26 cellular contexts compared by ENCODE assay signal in genomic region chr5:86999951-87000350, GRCh38.
"Had no signal": no experiment of that assay in that cellular context is flagged by ENCODE, and none has a peak within 500 bp of the region (broad histone marks: within the 10 kb centered on the region; RNA-seq: fewer than 3 reads in every experiment).

No MANE protein-coding gene starts in this region.

- H3K27ac ChIP-seq: gastroesophageal sphincter, left ventricle myocardium inferior, right lobe of liver, testis, transverse colon, WERI-Rb-1 had no signal

- H3K4me3 Mint-ChIP-seq: activated CD4-positive, alpha-beta memory T cell treated with anti-CD3 and anti-CD28 coated beads for 36 hours; activated T-cell treated with anti-CD3 and anti-CD28 coated beads, Interleukin-2, amount 50 U/mL, for 24 hours; activated T-helper 17 cell treated with anti-CD3 and anti-CD28 coated beads, Interleukin-2, amount 50 U/mL, for 72 hours; central memory CD8-positive, alpha-beta T cell; immature natural killer cell; nephron had no signal

- H3K4me3 ChIP-seq: gastroesophageal sphincter, left ventricle myocardium inferior, lung, mucosa of descending colon, right lobe of liver, testis, transverse colon had no signal

- H3K36me3 Mint-ChIP-seq: activated CD4-positive, alpha-beta memory T cell treated with anti-CD3 and anti-CD28 coated beads for 36 hours had no signal

- ATAC-seq: activated CD4-positive, CD25-positive, alpha-beta regulatory T cell treated with anti-CD3 and anti-CD28 coated beads, Interleukin-2, amount 50 U/mL, for 24 hours; activated T-helper 17 cell treated with anti-CD3 and anti-CD28 coated beads, Interleukin-2, amount 50 U/mL, for 72 hours; gastroesophageal sphincter; mucosa of descending colon; right lobe of liver had no signal

- DNase-seq: activated CD4-positive, alpha-beta memory T cell treated with anti-CD3 and anti-CD28 coated beads for 36 hours; activated CD4-positive, alpha-beta T cell treated with anti-CD3 and anti-CD28 coated beads for 48 hours; activated CD8-positive, alpha-beta memory T cell treated with anti-CD3 and anti-CD28 coated beads, Interleukin-2, amount 50 U/mL, for 48 hours; activated gamma-delta T cell treated with Interleukin-2 at 50 U/mL for 16 hours; activated naive CD4-positive, alpha-beta T cell treated with anti-CD3 and anti-CD28 coated beads, Interleukin-2, amount 50 U/mL, for 16 hours; activated T-cell treated with anti-CD3 and anti-CD28 coated beads, Interleukin-2, amount 50 U/mL, for 24 hours; amniotic stem cell; effector memory CD4-positive, alpha-beta T cell; head of caudate nucleus; hypothalamus; immature natural killer cell; kidney; left ventricle myocardium inferior; mucosa of descending colon; right lobe of liver; stimulated activated CD4-positive, alpha-beta T cell treated with anti-CD3 and anti-CD28 coated beads, Interleukin-2, amount 100 ng/mL, for 48 hours; stimulated activated naive CD4-positive, alpha-beta T cell treated with Interleukin-2 at 50 U/mL for 16 hours; testis; transverse colon; WERI-Rb-1 had no signal

- H3K9me3 ChIP-seq: gastroesophageal sphincter, mucosa of descending colon, right lobe of liver, testis, transverse colon had no signal

- H3K27me3 ChIP-seq: gastroesophageal sphincter, right lobe of liver, testis, transverse colon had no signal

- H3K4me1 Mint-ChIP-seq: activated T-helper 17 cell treated with anti-CD3 and anti-CD28 coated beads, Interleukin-2, amount 50 U/mL, for 72 hours; central memory CD8-positive, alpha-beta T cell; immature natural killer cell; nephron had no signal

- H3K4me1 ChIP-seq: gastroesophageal sphincter, left ventricle myocardium inferior, right lobe of liver, testis, transverse colon had no signal

- H3K9me3 Mint-ChIP-seq: activated CD4-positive, alpha-beta memory T cell treated with anti-CD3 and anti-CD28 coated beads for 36 hours; activated T-cell treated with anti-CD3 and anti-CD28 coated beads, Interleukin-2, amount 50 U/mL, for 24 hours; central memory CD8-positive, alpha-beta T cell; immature natural killer cell had no signal

- H3K36me3 ChIP-seq: gastroesophageal sphincter, left ventricle myocardium inferior, right lobe of liver, transverse colon, WERI-Rb-1 had no signal

- H3K27ac Mint-ChIP-seq: activated CD4-positive, alpha-beta memory T cell treated with anti-CD3 and anti-CD28 coated beads for 36 hours; activated T-cell treated with anti-CD3 and anti-CD28 coated beads, Interleukin-2, amount 50 U/mL, for 24 hours; activated T-helper 17 cell treated with anti-CD3 and anti-CD28 coated beads, Interleukin-2, amount 50 U/mL, for 72 hours; immature natural killer cell; nephron had no signal
